In genomic region chr9:117097761-117098160, GRCh38 we compare ENCODE assay signal across 16 cellular contexts.
DNase-seq lines count a peak whose midpoint lies in the region; ATAC-seq, FAIRE-seq and TF ChIP-seq lines count a peak whose summit lies in the region.
"Had no signal": no experiment of that assay in that cellular context is flagged by ENCODE, and none has a peak within 500 bp of the region (broad histone marks: within the 10 kb centered on the region; RNA-seq: fewer than 3 reads in every experiment).

No MANE protein-coding gene starts in this region.

- H3K9me1 ChIP-seq in keratinocyte (ENCODE audit: control insufficient read depth, extremely low read depth, insufficient read depth, low read length) = no peaks in the 10 kb centered on the region

- no peaks in the 10 kb centered on the region for H3K27me3 ChIP-seq in HepG2 (ENCODE audit: control insufficient read depth in 1 of 2, insufficient read depth in 2 of 2, low read length in 2 of 2)
- no peaks in the 10 kb centered on the region for H3K27me3 ChIP-seq in right lobe of liver
- H3K27me3 ChIP-seq in RWPE2 (ENCODE audit: insufficient read depth, poor library complexity, severe bottlenecking) = no peaks in the 10 kb centered on the region
- no peaks in the 10 kb centered on the region for H3K27me3 ChIP-seq in keratinocyte (ENCODE audit: control insufficient read depth, extremely low read depth, insufficient read depth, low read length)
- H3K27me3 ChIP-seq: BLaER1 treated with 17β-estradiol and CSF1 and Interleukin-3, amounts not matched to agents 10 nM and 100 nM had no signal

- no peaks in the 10 kb centered on the region for H3K4me1 ChIP-seq in HepG2 (ENCODE audit: insufficient read depth, low read length)
- H3K4me1 ChIP-seq in right lobe of liver = no peaks in the 10 kb centered on the region
- H3K4me1 ChIP-seq in RWPE2 (ENCODE audit: insufficient read depth, poor library complexity, severe bottlenecking) = peaks cover 11% of the 10 kb centered on the region
- peaks cover 5% of the 10 kb centered on the region for H3K4me1 ChIP-seq in keratinocyte (ENCODE audit: control insufficient read depth, extremely low read depth, insufficient read depth, low read length)
- H3K4me1 ChIP-seq: BLaER1 treated with 17β-estradiol and CSF1 and Interleukin-3, amounts not matched to agents 10 nM and 100 nM had no signal

- DNase-seq in HepG2 (ENCODE audit: low spot score) = no peak
- no peak for DNase-seq in right lobe of liver
- no peak for DNase-seq in RWPE2 (ENCODE audit: low spot score)
- peak; percentile 68 for DNase-seq in epithelial cell of prostate (ENCODE audit: low read depth, low spot score)
- no peak for DNase-seq in keratinocyte (ENCODE audit: low read depth, low spot score)
- DNase-seq in activated CD8-positive, alpha-beta T cell treated with anti-CD3 and anti-CD28 coated beads, Interleukin-2, amount 10 ng/mL, durations not matched to agents 7 days and 5 days = no peak
- DNase-seq: CD8-positive, alpha-beta memory T cell; COR-L47; H9 had no signal

- no peak for ATAC-seq in HepG2
- ATAC-seq in right lobe of liver = no peak
- peak; percentile 77 for ATAC-seq in RWPE2 (ENCODE audit: low read depth)
- ATAC-seq in HG03378 (IDR thresholded peaks at IDR 0.05; ENCODE audit: unreplicated experiment) = no peak
- ATAC-seq in GM18511 (IDR thresholded peaks at IDR 0.05; ENCODE audit: unreplicated experiment) = no peak
- ATAC-seq in activated CD8-positive, alpha-beta T cell treated with anti-CD3 and anti-CD28 coated beads, Interleukin-2, amount 10 ng/mL, durations not matched to agents 7 days and 5 days = no peak

- H3K27ac ChIP-seq in HepG2 (ENCODE audit: extremely low read length, insufficient read depth, low read length) (no peak overlapping the region), right lobe of liver (no peak overlapping the region), RWPE2 (ENCODE audit: poor library complexity, severe bottlenecking) (no peak overlapping the region), epithelial cell of prostate (peak overlapping the region; percentile 55), keratinocyte (ENCODE audit: control insufficient read depth, insufficient read depth, low read length) (no peak overlapping the region)
- H3K27ac ChIP-seq: BLaER1 treated with 17β-estradiol and CSF1 and Interleukin-3, amounts not matched to agents 10 nM and 100 nM had no signal

- FAIRE-seq in HepG2 (lab: Jason Lieb, UNC) (no peak), keratinocyte (lab: Jason Lieb, UNC) (peak; percentile 89)
- FAIRE-seq: G401.6, GM19239, H1 had no signal

- no peaks in the 10 kb centered on the region for H3K79me2 ChIP-seq in HepG2 (ENCODE audit: insufficient read depth, low read length)
- H3K79me2 ChIP-seq in keratinocyte (ENCODE audit: control insufficient read depth, insufficient read depth, low read length) = no peaks in the 10 kb centered on the region

- H3K36me3 Mint-ChIP-seq in activated CD8-positive, alpha-beta T cell treated with anti-CD3 and anti-CD28 coated beads, Interleukin-2, amount 10 ng/mL, durations not matched to agents 7 days and 5 days (ENCODE audit: low read depth) = no peaks in the 10 kb centered on the region
- H3K36me3 Mint-ChIP-seq: CD8-positive, alpha-beta memory T cell had no signal

- H3K4me2 ChIP-seq in HepG2 (ENCODE audit: low read depth, low read length) = no peak overlapping the region
- H3K4me2 ChIP-seq in keratinocyte (ENCODE audit: control insufficient read depth, extremely low read depth, insufficient read depth, low read depth, low read length) = no peak overlapping the region
- H3K4me2 ChIP-seq: BLaER1 treated with 17β-estradiol and CSF1 and Interleukin-3, amounts not matched to agents 10 nM and 100 nM had no signal

- no peaks in the 10 kb centered on the region for H3K4me1 Mint-ChIP-seq in activated CD8-positive, alpha-beta T cell treated with anti-CD3 and anti-CD28 coated beads, Interleukin-2, amount 10 ng/mL, durations not matched to agents 7 days and 5 days (ENCODE audit: low read depth)
- H3K4me1 Mint-ChIP-seq: B cell; CD8-positive, alpha-beta memory T cell had no signal

- H3K36me3 ChIP-seq in HepG2 (replicated peaks in 1 of 2; ENCODE audit: control insufficient read depth in 1 of 2, insufficient read depth in 2 of 2, low read length in 2 of 2) (no peaks in the 10 kb centered on the region), right lobe of liver (no peaks in the 10 kb centered on the region), RWPE2 (ENCODE audit: low read depth) (no peaks in the 10 kb centered on the region), keratinocyte (ENCODE audit: control insufficient read depth in 2 of 2, extremely low read depth in 1 of 2, insufficient read depth in 2 of 2, low read length in 2 of 2) (no peaks in the 10 kb centered on the region)

- intact Hi-C loops in HepG2 (cut with micrococcal nuclease; ENCODE audit: unreplicated experiment) (no loop called here), right lobe of liver (cut with DNase I) (no loop called here)

- 0% methylated on average over 3 of the region's 3 CpGs for whole genome bisulfite sequencing in HepG2 (ENCODE audit: low lambda C conversion rate)
- WGBS in right lobe of liver (ENCODE audit: insufficient coverage, low coverage, low lambda C conversion rate, missing lambda C conversion rate) = 32% methylated on average over 3 of the region's 3 CpGs

- POLR2A ChIA-PET in HepG2 (lab: Yijun Ruan, JAX) = no interaction called here
- POLR2A ChIA-PET in activated CD8-positive, alpha-beta T cell treated with anti-CD3 and anti-CD28 coated beads, Interleukin-2, amount 10 ng/mL, durations not matched to agents 7 days and 5 days (lab: Charles Lee) = no interaction called here

- no peak overlapping the region for H3K27ac Mint-ChIP-seq in activated CD8-positive, alpha-beta T cell treated with anti-CD3 and anti-CD28 coated beads, Interleukin-2, amount 10 ng/mL, durations not matched to agents 7 days and 5 days
- H3K27ac Mint-ChIP-seq: B cell; CD8-positive, alpha-beta memory T cell; H9 had no signal

- no peak for TF ChIP-seq RAD21 in HepG2 (CRISPR knock-in tag; IDR thresholded peaks at IDR 0.05)

- CTCF ChIA-PET in HepG2 (lab: Yijun Ruan, JAX; ENCODE audit: low intra/inter-chr PET ratio, low total read pairs) = no interaction called here
- CTCF ChIA-PET in activated CD8-positive, alpha-beta T cell treated with anti-CD3 and anti-CD28 coated beads, Interleukin-2, amount 10 ng/mL, durations not matched to agents 7 days and 5 days (lab: Charles Lee) = no interaction called here

- BruUV-seq in HepG2 (replicated peaks; lab: Mats Ljungman, UMichigan) = no TSS peak

- no peak overlapping the region for H3K4me3 ChIP-seq in HepG2 (replicated peaks in 1 of 3; ENCODE audit: insufficient read depth in 1 of 3, low read depth in 2 of 3, low read length in 3 of 3)
- no peak overlapping the region for H3K4me3 ChIP-seq in right lobe of liver
- H3K4me3 ChIP-seq in RWPE2 (ENCODE audit: severe bottlenecking) = no peak overlapping the region
- no peak overlapping the region for H3K4me3 ChIP-seq in keratinocyte (ENCODE audit: control insufficient read depth in 2 of 3, extremely low read depth in 1 of 3, insufficient read depth in 2 of 3, low read depth in 1 of 3, low read length in 3 of 3)
- H3K4me3 ChIP-seq: BLaER1 treated with 17β-estradiol and CSF1 and Interleukin-3, amounts not matched to agents 10 nM and 100 nM had no signal

- no peak overlapping the region for H3K9ac ChIP-seq in HepG2 (ENCODE audit: insufficient read depth, low read depth, low read length)
- H3K9ac ChIP-seq in keratinocyte (ENCODE audit: control insufficient read depth, extremely low read depth, insufficient read depth, low read length) = no peak overlapping the region
- H3K9ac ChIP-seq: BLaER1 treated with 17β-estradiol and CSF1 and Interleukin-3, amounts not matched to agents 10 nM and 100 nM had no signal

- H3K9me3 ChIP-seq in HepG2 (ENCODE audit: low read length) (no peaks in the 10 kb centered on the region), right lobe of liver (no peaks in the 10 kb centered on the region), RWPE2 (ENCODE audit: severe bottlenecking) (no peaks in the 10 kb centered on the region), keratinocyte (ENCODE audit: control insufficient read depth, low read depth, low read length) (no peaks in the 10 kb centered on the region)
- H3K9me3 ChIP-seq: BLaER1 treated with 17β-estradiol and CSF1 and Interleukin-3, amounts not matched to agents 10 nM and 100 nM had no signal

- no peak for TF ChIP-seq EP300 in HepG2 (IDR thresholded peaks at IDR 0.05; ENCODE audit: low read depth in 2 of 2, low read length in 2 of 2)
- no peak for TF ChIP-seq EP300 in HepG2 (CRISPR knock-in tag; IDR thresholded peaks at IDR 0.05; ENCODE audit: borderline replicate concordance)

- TF ChIP-seq POLR2A in HepG2 (IDR thresholded peaks at IDR 0.05; ENCODE audit: insufficient read depth in 1 of 2, low read depth in 2 of 2, low read length in 2 of 2) (no peak), right lobe of liver (IDR thresholded peaks at IDR 0.05) (no peak)

- TF ChIP-seq CTCF in HepG2 (CRISPR knock-in tag; IDR thresholded peaks at IDR 0.05) (no peak), right lobe of liver (IDR thresholded peaks at IDR 0.05) (no peak), RWPE2 (IDR thresholded peaks at IDR 0.05; ENCODE audit: poor library complexity, severe bottlenecking) (no peak), keratinocyte (optimal IDR thresholded peaks at IDR 0.05 in 1 of 3, IDR thresholded peaks at IDR 0.05 in 1 of 3, conservative IDR thresholded peaks at IDR 0.05 in 1 of 3; ENCODE audit: extremely low read depth in 1 of 3, insufficient read depth in 2 of 3, low read length in 3 of 3) (no peak)

- dilution Hi-C loops in keratinocyte (cut with MboI; ENCODE audit: extremely low pct_ligation_motif_present, low sequenced_read_pairs) = no loop called here

- H4K20me1 ChIP-seq in HepG2 (ENCODE audit: insufficient read depth, low read length) (no peaks in the 10 kb centered on the region), keratinocyte (ENCODE audit: control insufficient read depth, extremely low read depth, insufficient read depth, low read length) (no peaks in the 10 kb centered on the region)
- H4K20me1 ChIP-seq: BLaER1 treated with 17β-estradiol and CSF1 and Interleukin-3, amounts not matched to agents 10 nM and 100 nM had no signal

- H2AFZ ChIP-seq in HepG2 (ENCODE audit: low read length) (no peak overlapping the region), keratinocyte (ENCODE audit: control insufficient read depth, low read length) (no peak overlapping the region)

- H3K27me3 Mint-ChIP-seq in activated CD8-positive, alpha-beta T cell treated with anti-CD3 and anti-CD28 coated beads, Interleukin-2, amount 10 ng/mL, durations not matched to agents 7 days and 5 days (ENCODE audit: low read depth) = no peaks in the 10 kb centered on the region
- H3K27me3 Mint-ChIP-seq: B cell; CD8-positive, alpha-beta memory T cell had no signal

- no peaks in the 10 kb centered on the region for H3K9me3 Mint-ChIP-seq in activated CD8-positive, alpha-beta T cell treated with anti-CD3 and anti-CD28 coated beads, Interleukin-2, amount 10 ng/mL, durations not matched to agents 7 days and 5 days (ENCODE audit: insufficient read depth)
- H3K9me3 Mint-ChIP-seq: H9 had no signal

- H3K4me3 Mint-ChIP-seq in activated CD8-positive, alpha-beta T cell treated with anti-CD3 and anti-CD28 coated beads, Interleukin-2, amount 10 ng/mL, durations not matched to agents 7 days and 5 days = no peak overlapping the region
- H3K4me3 Mint-ChIP-seq: B cell; CD8-positive, alpha-beta memory T cell; H9 had no signal

- in situ Hi-C loops in HepG2 (cut with HindIII; ENCODE audit: extremely low pct_ligation_motif_present, low pct_unique_long_range_greater_than_20kb) = no loop called here
